25 cellular contexts compared by ENCODE assay signal in the genomic region with DNA sequence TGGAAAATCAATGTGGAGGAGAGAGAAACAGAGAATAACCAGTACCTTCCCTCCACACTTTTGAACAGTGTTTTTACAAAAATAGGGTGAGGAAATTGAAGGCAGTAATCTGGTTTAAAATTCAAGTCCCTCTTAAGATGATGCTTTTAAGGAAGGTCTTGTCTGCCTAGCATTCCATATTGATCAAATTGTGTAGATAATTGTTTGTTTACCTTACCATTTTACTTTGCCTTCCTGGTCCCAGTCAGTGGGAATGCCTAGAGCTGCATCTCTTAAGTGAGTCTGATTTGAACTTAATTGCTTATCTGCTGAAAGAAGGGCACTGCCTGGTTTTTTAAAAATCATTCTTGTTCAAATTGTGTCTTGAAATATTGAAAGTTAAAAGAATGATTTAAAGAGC.
"Had no signal": no experiment of that assay in that cellular context is flagged by ENCODE, and none has a peak within 500 bp of the region (broad histone marks: within the 10 kb centered on the region; RNA-seq: fewer than 3 reads in every experiment).

No MANE protein-coding gene starts in this region.

- H3K27me3 Mint-ChIP-seq: stimulated activated memory B cell treated with anti-CD40 and anti-IgM and Interleukin-4, amounts not matched to agents 10 μg/mL and 1 μg/mL and 100 μg/mL, for 72 hours had no signal

- H3K36me3 ChIP-seq: gastrocnemius medialis, prostate gland, right atrium auricular region, thoracic aorta, tibial nerve, upper lobe of right lung, uterus had no signal

- H2AFZ ChIP-seq: hepatocyte had no signal

- H3K79me2 ChIP-seq: hepatocyte had no signal

- ATAC-seq: effector memory CD8-positive, alpha-beta T cell; gastrocnemius medialis; left lobe of liver; naive thymus-derived CD4-positive, alpha-beta T cell; sciatic nerve; stimulated activated memory B cell treated with anti-CD40 and anti-IgM and Interleukin-4, amounts not matched to agents 10 μg/mL and 1 μg/mL and 100 μg/mL, for 72 hours; stimulated activated naive CD8-positive, alpha-beta T cell treated with anti-CD3 and anti-CD28 coated beads, Interleukin-15, Interleukin-2, amounts not matched to agents 100 U/mL and 50 U/mL, for 24 hours; upper lobe of right lung had no signal

- H3K27ac Mint-ChIP-seq: effector memory CD8-positive, alpha-beta T cell; memory B cell; naive thymus-derived CD4-positive, alpha-beta T cell; nephron progenitor cell had no signal

- H3K9me3 Mint-ChIP-seq: effector memory CD8-positive, alpha-beta T cell; memory B cell; naive thymus-derived CD4-positive, alpha-beta T cell; stimulated activated memory B cell treated with anti-CD40 and anti-IgM and Interleukin-4, amounts not matched to agents 10 μg/mL and 1 μg/mL and 100 μg/mL, for 72 hours had no signal

- H3K36me3 Mint-ChIP-seq: memory B cell; naive thymus-derived CD4-positive, alpha-beta T cell; stimulated activated memory B cell treated with anti-CD40 and anti-IgM and Interleukin-4, amounts not matched to agents 10 μg/mL and 1 μg/mL and 100 μg/mL, for 72 hours had no signal

- H3K27ac ChIP-seq: coronary artery, gastrocnemius medialis, hepatocyte, prostate gland, right atrium auricular region, thoracic aorta, tibial nerve, upper lobe of right lung had no signal

- H3K27me3 ChIP-seq: gastrocnemius medialis, hepatocyte, right atrium auricular region, tibial nerve, upper lobe of right lung, uterus had no signal

- H3K4me2 ChIP-seq: hepatocyte had no signal

- H3K4me3 ChIP-seq: coronary artery, gastrocnemius medialis, hepatocyte, lung, prostate gland, right atrium auricular region, thoracic aorta, tibial nerve, upper lobe of right lung, uterus had no signal

- FAIRE-seq: endometrium, kidney had no signal

- H3K4me1 ChIP-seq: gastrocnemius medialis, prostate gland, right atrium auricular region, upper lobe of right lung, uterus had no signal

- H3K4me1 Mint-ChIP-seq: nephron progenitor cell had no signal

- H3K4me3 Mint-ChIP-seq: effector memory CD8-positive, alpha-beta T cell; memory B cell; naive thymus-derived CD4-positive, alpha-beta T cell; nephron progenitor cell; stimulated activated memory B cell treated with anti-CD40 and anti-IgM and Interleukin-4, amounts not matched to agents 10 μg/mL and 1 μg/mL and 100 μg/mL, for 72 hours had no signal

- H3K9me3 ChIP-seq: gastrocnemius medialis, prostate gland, right atrium auricular region, thoracic aorta, tibial nerve, upper lobe of right lung, uterus had no signal

- DNase-seq: effector memory CD8-positive, alpha-beta T cell; gastrocnemius medialis; head of caudate nucleus; kidney; naive thymus-derived CD4-positive, alpha-beta T cell; nephron progenitor cell; nucleus accumbens; stimulated activated CD4-positive, alpha-beta T cell treated with anti-CD3 and anti-CD28 coated beads, Interleukin-2, amount 100 ng/mL, for 24 hours; stimulated activated CD4-positive, alpha-beta T cell treated with anti-CD3 and anti-CD28 coated beads, Interleukin-4, amount 100 ng/mL, for 4 hours; stimulated activated naive CD8-positive, alpha-beta T cell treated with anti-CD3 and anti-CD28 coated beads, Interleukin-15, Interleukin-2, amounts not matched to agents 100 U/mL and 50 U/mL, for 24 hours; substantia nigra; upper lobe of right lung; uterus had no signal
